8 cellular contexts compared by ENCODE assay signal in genomic region chr2:43082111-43082877, GRCh38.
DNase-seq lines count a peak whose midpoint lies in the region; ATAC-seq and TF ChIP-seq lines count a peak whose summit lies in the region.

No MANE protein-coding gene starts in this region.

- no peaks in the 10 kb centered on the region for H3K9me3 ChIP-seq in lower lobe of right lung

- intact Hi-C loops in lower lobe of right lung (cut with DNase I): no loop called here

- no peaks in the 10 kb centered on the region for H3K36me3 ChIP-seq in lower lobe of right lung

- no peaks in the 10 kb centered on the region for H3K27me3 ChIP-seq in lower lobe of right lung (ENCODE audit: low read depth)

- peak; percentile 68 for DNase-seq in NCI-H82 (lab: John Stamatoyannopoulos, UW)
- DNase-seq in dermis blood vessel endothelial cell: peak; percentile 54
- DNase-seq in lower lobe of right lung: no peak
- DNase-seq in NCI-H2227 (lab: John Stamatoyannopoulos, UW; ENCODE audit: unreplicated experiment): no peak
- no peak for DNase-seq in stimulated activated CD4-positive, alpha-beta T cell treated with anti-CD3 and anti-CD28 coated beads, Interleukin-15, amount 100 ng/mL, for 24 hours

- no peak for TF ChIP-seq CTCF in lower lobe of right lung (IDR thresholded peaks at IDR 0.05)

- peak overlapping the region; percentile 88 for H3K27ac ChIP-seq in lower lobe of right lung
- H3K27ac ChIP-seq in temporal lobe (ENCODE audit: low read depth, low read length): peak overlapping the region; percentile 22

- ATAC-seq in lower lobe of right lung (peak; percentile 16 to 28), HG03039 (IDR thresholded peaks at IDR 0.05; ENCODE audit: unreplicated experiment) (no peak), HG02852 (IDR thresholded peaks at IDR 0.05; ENCODE audit: unreplicated experiment) (no peak)

- peaks cover 55% of the 10 kb centered on the region for H3K4me1 ChIP-seq in lower lobe of right lung

- H3K4me3 ChIP-seq in lower lobe of right lung: no peak overlapping the region

Comparison
In these comparisons a context has a peak if more than half of its experiments do, and no peak if none do; other contexts are left out.
1. DNase-seq: peak in NCI-H82 (single experiment) and dermis blood vessel endothelial cell (single experiment); none in lower lobe of right lung (single experiment), NCI-H2227 (single experiment) and stimulated activated CD4-positive, alpha-beta T cell treated with anti-CD3 and anti-CD28 coated beads, Interleukin-15, amount 100 ng/mL, for 24 hours (single experiment).
2. ATAC-seq: peak in lower lobe of right lung (2 of 2); none in HG03039 (single experiment) and HG02852 (single experiment).